Comparison of ENCODE assay signal across 8 cellular contexts in genomic region chr3:49104427-49105291, GRCh38. TPM values are rescaled to one million over a fixed set of nuclear protein-coding genes. Genes with fewer than 3 reads are reported as not detected.
A peak's percentile ranks its signal among the peaks of the same experiment; 100 is the strongest.
DNase-seq lines count a peak whose midpoint lies in the region; ATAC-seq and TF ChIP-seq lines count a peak whose summit lies in the region.

QARS1 (minus strand) TSS chr3:49104757; CDS start chr3:49104733, 24 bp downstream.

- CTCF ChIA-PET in T-cell (lab: Charles Lee) = interaction anchor here in 1 of 2 donors (0.7 to 1.4 kb wide), 3 partner anchors 10 to 53 kb away, joined by 3 to 7 read pairs (median 4); partner anchors contain the start of genes QRICH1 and USP19

- H3K27me3 Mint-ChIP-seq in T-cell = no peaks in the 10 kb centered on the region

- no peaks in the 10 kb centered on the region for H3K9me3 ChIP-seq in adipocyte (ENCODE audit: control insufficient read depth, low read length)
- H3K9me3 ChIP-seq in cardiac muscle cell (ENCODE audit: low read depth) = no peaks in the 10 kb centered on the region
- no peaks in the 10 kb centered on the region for H3K9me3 ChIP-seq in trophoblast cell (ENCODE audit: insufficient read depth, low read depth, low read length)
- no peaks in the 10 kb centered on the region for H3K9me3 ChIP-seq in tibial nerve

- H2AFZ ChIP-seq in trophoblast cell (ENCODE audit: insufficient read depth, low read length, poor library complexity) = peak within 1 kb of the TSS; percentile 46

- H4K12ac ChIP-seq in trophoblast cell (ENCODE audit: low read depth, low read length) = peak within 1 kb of the TSS; percentile 70

- no peak within 1 kb of the TSS for H3K23ac ChIP-seq in trophoblast cell (ENCODE audit: low read length)

- peaks cover 11% of the 10 kb centered on the region for H3K79me1 ChIP-seq in trophoblast cell (ENCODE audit: low read length)

- peak within 1 kb of the TSS; percentile 42 for H3K18ac ChIP-seq in trophoblast cell (ENCODE audit: low read length)

- peaks cover 10% of the 10 kb centered on the region for H3K79me2 ChIP-seq in trophoblast cell (ENCODE audit: control insufficient read depth, insufficient read depth, low read length, poor library complexity)

- peak within 1 kb of the TSS; percentile 72 for H2AK5ac ChIP-seq in trophoblast cell (ENCODE audit: low read length)

- H3K4me1 ChIP-seq in adipocyte (ENCODE audit: control insufficient read depth, insufficient read depth, low read length) (peaks cover 22% of the 10 kb centered on the region), cardiac muscle cell (ENCODE audit: low read depth) (peaks cover 4% of the 10 kb centered on the region), trophoblast cell (ENCODE audit: control insufficient read depth in 1 of 2, insufficient read depth in 2 of 2, low read length in 2 of 2) (peaks cover 11 to 16% of the 10 kb centered on the region in 2 experiments), tibial nerve (peaks cover 0 to 34% (median 17%) of the 10 kb centered on the region in 4 donors)

- H4K8ac ChIP-seq in trophoblast cell (ENCODE audit: low read depth, low read length) = peak within 1 kb of the TSS; percentile 67

- H3K4me2 ChIP-seq in trophoblast cell (ENCODE audit: low read length) = peak within 1 kb of the TSS; percentile 96

- peak within 1 kb of the TSS; percentile 99 for H3K9ac ChIP-seq in adipocyte (ENCODE audit: low read length)
- H3K9ac ChIP-seq in trophoblast cell (ENCODE audit: low read length) = peak within 1 kb of the TSS; percentile 89

- H3K4ac ChIP-seq in trophoblast cell (ENCODE audit: low read depth, low read length) = peak within 1 kb of the TSS; percentile 91

- DNase-seq in NCI-H1436 (lab: John Stamatoyannopoulos, UW) = peak; percentile 74
- DNase-seq in T-cell = peak; percentile 77 to 91 (median 85)
- peak; percentile 96 for DNase-seq in adipocyte (ENCODE audit: low read depth)
- peak; percentile 94 to 95 for DNase-seq in cardiac muscle cell (ENCODE audit: low read depth in 1 of 2, low spot score in 1 of 2)
- peak; percentile 89 to 94 for DNase-seq in trophoblast cell
- peak; percentile 89 to 94 for DNase-seq in tibial nerve (ENCODE audit: low spot score in 2 of 2)

- peak in 1 of 2 donors; percentile 77 for TF ChIP-seq EP300 in tibial nerve (IDR thresholded peaks at IDR 0.05)

- ATAC-seq in HG02678 (IDR thresholded peaks at IDR 0.05; ENCODE audit: unreplicated experiment) = peak; percentile 91
- ATAC-seq in T-cell (replicated peaks in 1 of 4) = peak; percentile 98 to 99 (median 99)

- peak within 1 kb of the TSS; percentile 100 for H3K4me3 ChIP-seq in adipocyte (ENCODE audit: low read length)
- H3K4me3 ChIP-seq in cardiac muscle cell = peak within 1 kb of the TSS; percentile 70
- H3K4me3 ChIP-seq in trophoblast cell (ENCODE audit: low read depth, low read length) = peak within 1 kb of the TSS; percentile 93
- H3K4me3 ChIP-seq in tibial nerve = peak within 1 kb of the TSS; percentile 64 to 95 (median 80)

- WGBS in trophoblast cell (ENCODE audit: extremely low coverage, insufficient coverage, insufficient read length) = no CpG with 5 or more reads among the region's 50 CpGs
- WGBS in tibial nerve, 2 donors = 1% methylated on average over 36 to 41 of the region's 50 CpGs

- peak within 1 kb of the TSS; percentile 67 for H4K91ac ChIP-seq in trophoblast cell (ENCODE audit: low read depth, low read length)

- peaks cover 28 to 40% (median 30%) of the 10 kb centered on the region in 3 donors for H3K4me1 Mint-ChIP-seq in T-cell

- TF ChIP-seq CTCF in cardiac muscle cell (IDR thresholded peaks at IDR 0.05; ENCODE audit: low read depth, low read length) (no peak), tibial nerve (IDR thresholded peaks at IDR 0.05) (no peak)

- peak within 1 kb of the TSS; percentile 33 for H2BK12ac ChIP-seq in trophoblast cell (ENCODE audit: low read length)

- peak within 1 kb of the TSS; percentile 97 to 99 (median 97) for H3K4me3 Mint-ChIP-seq in T-cell

- peak within 1 kb of the TSS; percentile 96 to 98 for H3K27ac Mint-ChIP-seq in T-cell

- H3K27ac ChIP-seq in cardiac muscle cell (peak within 1 kb of the TSS; percentile 87), trophoblast cell (ENCODE audit: low read depth, low read length) (peak within 1 kb of the TSS; percentile 85), tibial nerve (peak within 1 kb of the TSS; percentile 4 to 88 (median 84))

- H2BK120ac ChIP-seq in trophoblast cell (ENCODE audit: insufficient read depth, low read length, poor library complexity) = peak within 1 kb of the TSS; percentile 70

- peak within 1 kb of the TSS; percentile 73 for H2BK5ac ChIP-seq in trophoblast cell (ENCODE audit: low read depth, low read length, poor library complexity)

- H3K14ac ChIP-seq in trophoblast cell (ENCODE audit: low read length) = peak within 1 kb of the TSS; percentile 88

- TF ChIP-seq POLR2A in GM10847 (IDR thresholded peaks at IDR 0.05; ENCODE audit: extremely low read depth, insufficient read length) (peak; percentile 62), tibial nerve (IDR thresholded peaks at IDR 0.05) (peak in 1 of 2 donors; percentile 45)

- H3K36me3 Mint-ChIP-seq in T-cell = peaks cover 30% of the 10 kb centered on the region

- no peaks in the 10 kb centered on the region for H3K9me3 Mint-ChIP-seq in T-cell

- peaks cover 48% of the 10 kb centered on the region for H3K36me3 ChIP-seq in adipocyte (ENCODE audit: control insufficient read depth, insufficient read depth, low read length, severe bottlenecking)
- peaks cover 43% of the 10 kb centered on the region for H3K36me3 ChIP-seq in cardiac muscle cell
- peaks cover 49 to 66% of the 10 kb centered on the region in 2 experiments for H3K36me3 ChIP-seq in trophoblast cell (ENCODE audit: control insufficient read depth in 1 of 2, insufficient read depth in 2 of 2, low read length in 2 of 2)
- H3K36me3 ChIP-seq in tibial nerve = peaks cover 6 to 67% (median 24%) of the 10 kb centered on the region in 3 donors

- POLR2A ChIA-PET in T-cell (lab: Charles Lee) = interaction anchor here (0.6 to 1.0 kb wide), 3 partner anchors 10 to 36 kb away, joined by 3 read pairs; partner anchors contain the start of gene USP19 (in 1 of the 2)

- H3K27me3 ChIP-seq in adipocyte (replicated peaks; ENCODE audit: control insufficient read depth, insufficient read depth, low read length) (no peaks in the 10 kb centered on the region), cardiac muscle cell (no peaks in the 10 kb centered on the region), trophoblast cell (ENCODE audit: insufficient read depth, low read length) (no peaks in the 10 kb centered on the region), tibial nerve (no peaks in the 10 kb centered on the region)

RNA-seq across cellular contexts. Expression of gene QARS1, which starts in this region (rescaled TPM):
- total RNA-seq in T-cell (100 to 1,000 TPM; 215 to 261 (median 245) TPM), cardiac muscle cell (277 and 345 TPM in 2 replicates), tibial nerve (100 to 1,000 TPM; 137 to 227 (median 161) TPM)
- 173 and 188 TPM in 2 replicates for polyA plus RNA-seq in cardiac muscle cell
- 390 and 404 TPM in 2 replicates for polyA plus RNA-seq in trophoblast cell (2013)

Comparison
In these comparisons a context has a peak if more than half of its experiments do, and no peak if none do; other contexts are left out.
1. Peak in every context shown above with its lines: DNase-seq, ATAC-seq, H3K4me3 ChIP-seq and H3K27ac ChIP-seq.